Comparison of ENCODE assay signal across 8 cellular contexts in genomic region chr7:139673230-139673629, GRCh38.
DNase-seq lines count a peak whose midpoint lies in the region; ATAC-seq and TF ChIP-seq lines count a peak whose summit lies in the region.

No MANE protein-coding gene starts in this region.

- no peaks in the 10 kb centered on the region for H3K9me3 ChIP-seq in esophagus muscularis mucosa
- no peaks in the 10 kb centered on the region for H3K9me3 ChIP-seq in transverse colon

- 0 out of 2 replicates have a peak, but pooled peaks have one; percentile 11 for TF ChIP-seq CTCF in GM12875 (IDR thresholded peaks at IDR 0.05; ENCODE audit: borderline replicate concordance, insufficient read depth, low read depth, low read length)
- TF ChIP-seq CTCF in esophagus muscularis mucosa (IDR thresholded peaks at IDR 0.05), result no peak
- no peak for TF ChIP-seq CTCF in transverse colon (IDR thresholded peaks at IDR 0.05)

- H3K36me3 ChIP-seq in esophagus muscularis mucosa (peaks cover 0 to 8% (median 0%) of the 10 kb centered on the region in 4 donors), transverse colon (no peaks in the 10 kb centered on the region)

- H3K4me3 ChIP-seq in GM12875 (ENCODE audit: low read depth, low read length) (peak overlapping the region; percentile 38), esophagus muscularis mucosa (no peak overlapping the region), transverse colon (no peak overlapping the region)

- in situ Hi-C loops in transverse colon (cut with MboI; ENCODE audit: low pct_ligation_motif_present in 1 of 4, low pct_unique_long_range_greater_than_20kb in 1 of 4, low sequenced_read_pairs in 3 of 4), result no loop called here

- H3K4me1 ChIP-seq in esophagus muscularis mucosa (peaks cover 14 to 19% (median 17%) of the 10 kb centered on the region in 4 donors), transverse colon (peaks cover 0 to 6% (median 2%) of the 10 kb centered on the region in 4 donors)

- H3K27me3 ChIP-seq in esophagus muscularis mucosa (no peaks in the 10 kb centered on the region), transverse colon (no peaks in the 10 kb centered on the region)

- TF ChIP-seq POLR2A in esophagus muscularis mucosa (IDR thresholded peaks at IDR 0.05; ENCODE audit: low read depth) (no peak), transverse colon (IDR thresholded peaks at IDR 0.05) (no peak)

- 76% methylated on average over 5 of the region's 5 CpGs for WGBS in esophagus muscularis mucosa
- 77 to 88% methylated on average over 3 to 5 of the region's 5 CpGs for WGBS in transverse colon (ENCODE audit: low coverage in 1 of 2), 2 donors

- TF ChIP-seq EP300 in esophagus muscularis mucosa (IDR thresholded peaks at IDR 0.05) (no peak), transverse colon (IDR thresholded peaks at IDR 0.05; ENCODE audit: low read depth) (no peak)

- H3K27ac ChIP-seq in esophagus muscularis mucosa (replicated peaks in 1 of 4) (peak overlapping the region; percentile 10 to 62 (median 32)), transverse colon (peak overlapping the region; percentile 12 to 58 (median 32))

- intact Hi-C loops in esophagus muscularis mucosa (cut with DNase I) (no loop called here), transverse colon (cut with DNase I; ENCODE audit: low total_unique reads) (no loop called here)

- no peak for DNase-seq in esophagus muscularis mucosa (ENCODE audit: extremely low spot score)
- peak; percentile 35 for DNase-seq in transverse colon
- no peak for DNase-seq in DMS79 treated with DMSO at 0.1 percent for 48 hours (lab: John Stamatoyannopoulos, UW)
- no peak for DNase-seq in NCI-H187 treated with DMSO at 0.1 percent for 48 hours (lab: John Stamatoyannopoulos, UW)
- no peak for DNase-seq in NK-92 (lab: John Stamatoyannopoulos, UW; ENCODE audit: unreplicated experiment)

- ATAC-seq in GM21390 (IDR thresholded peaks at IDR 0.05; ENCODE audit: unreplicated experiment), result peak; percentile 84
- peak; percentile 75 for ATAC-seq in HG03565 (IDR thresholded peaks at IDR 0.05; ENCODE audit: unreplicated experiment)
